ENCODE assay signal across 8 cellular contexts in the genomic region with DNA sequence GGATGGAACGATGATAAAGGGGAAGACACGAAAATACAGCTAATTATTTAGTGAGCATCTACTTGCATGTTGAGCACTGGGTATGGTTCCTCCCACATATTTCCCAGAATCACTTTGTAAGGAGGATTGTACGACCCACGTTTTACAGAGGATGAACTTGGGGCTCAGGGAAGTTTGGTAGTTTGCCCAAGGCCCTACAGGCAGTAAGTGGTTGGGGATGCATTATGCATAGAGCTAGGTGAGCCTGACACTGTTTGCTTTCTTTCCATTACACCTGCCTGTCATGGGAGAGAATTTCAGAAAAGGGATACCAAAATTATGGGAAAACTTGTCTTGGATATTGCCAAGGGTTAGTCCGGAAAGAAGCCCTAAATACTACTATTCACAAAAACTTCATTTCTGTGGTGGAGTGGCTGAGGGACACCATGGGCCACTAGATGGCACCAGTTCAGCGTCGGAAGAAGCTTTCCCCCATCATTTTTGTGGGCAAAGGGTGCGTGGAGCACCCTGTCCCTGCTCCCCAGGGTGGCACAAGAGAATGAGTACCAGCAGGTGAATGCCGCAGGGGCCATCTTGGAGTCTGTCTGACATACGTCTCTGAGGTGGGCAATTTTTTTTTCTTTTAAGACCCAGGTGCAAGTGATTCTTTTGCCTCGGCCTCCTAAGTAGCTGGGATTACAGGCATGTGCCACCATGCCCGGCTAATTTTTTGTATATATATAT. TPM values are rescaled to one million over a fixed set of nuclear protein-coding genes. Genes with fewer than 3 reads are reported as not detected.
DNase-seq lines count a peak whose midpoint lies in the region; ATAC-seq, FAIRE-seq and TF ChIP-seq lines count a peak whose summit lies in the region.

No MANE protein-coding gene starts in this region.

- no peaks in the 10 kb centered on the region for H3K4me1 Mint-ChIP-seq in activated T-cell treated with anti-CD3 and anti-CD28 coated beads, Interleukin-2, amount 50 U/mL, for 24 hours (ENCODE audit: low read depth)

- no peak overlapping the region for H3K23ac ChIP-seq in IMR-90 (ENCODE audit: low read depth, low read length)

- TF ChIP-seq RAD21 in IMR-90 (IDR thresholded peaks at IDR 0.05; ENCODE audit: low read length), result peak; percentile 89

- H3K4me3 Mint-ChIP-seq in activated T-cell treated with anti-CD3 and anti-CD28 coated beads, Interleukin-2, amount 50 U/mL, for 24 hours, result no peak overlapping the region

- H4K20me1 ChIP-seq in IMR-90 (ENCODE audit: insufficient read depth, low read length), result no peaks in the 10 kb centered on the region
- no peaks in the 10 kb centered on the region for H4K20me1 ChIP-seq in OCI-LY7 (ENCODE audit: insufficient read depth, low read length)

- no peak for TF ChIP-seq POLR2A in IMR-90 (IDR thresholded peaks at IDR 0.05; ENCODE audit: low read depth, low read length)

- ATAC-seq in IMR-90 (ENCODE audit: low read depth), result peak; percentile 90
- ATAC-seq in pancreas, result peak; percentile 46 to 89 (median 85)
- ATAC-seq in aorta (ENCODE audit: low FRiP score), result no peak
- no peak for ATAC-seq in HG02763 (IDR thresholded peaks at IDR 0.05; ENCODE audit: unreplicated experiment)

- H3K79me1 ChIP-seq in IMR-90 (ENCODE audit: low read depth in 1 of 2, low read length in 2 of 2), result no peaks in the 10 kb centered on the region

- no peak overlapping the region for H4K8ac ChIP-seq in IMR-90 (ENCODE audit: low read depth in 2 of 2, low read length in 2 of 2)

- H3K27ac ChIP-seq in IMR-90 (ENCODE audit: insufficient read depth, low read length) (no peak overlapping the region), OCI-LY7 (ENCODE audit: low read depth, low read length, poor library complexity, severe bottlenecking) (no peak overlapping the region), pancreas (no peak overlapping the region), aorta (ENCODE audit: low read depth in 1 of 2, low read length in 2 of 2) (no peak overlapping the region)

- no peak overlapping the region for H3K4ac ChIP-seq in IMR-90 (ENCODE audit: low read depth, low read length)

- no peak overlapping the region for H3K4me2 ChIP-seq in IMR-90 (ENCODE audit: low read depth, low read length)
- H3K4me2 ChIP-seq in OCI-LY7 (ENCODE audit: low read length), result no peak overlapping the region

- TF ChIP-seq CTCF in IMR-90 (conservative IDR thresholded peaks at IDR 0.05; ENCODE audit: low read depth, low read length) (peak; percentile 89), OCI-LY7 (conservative IDR thresholded peaks at IDR 0.05; ENCODE audit: low read length) (peak; percentile 80), fibroblast of pulmonary artery (IDR thresholded peaks at IDR 0.05; ENCODE audit: low read length, missing control alignments) (peak; percentile 97), pancreas (IDR thresholded peaks at IDR 0.05) (peak; percentile 47 to 80 (median 70))

- no TSS peak for BruUV-seq in IMR-90 (replicated peaks; lab: Mats Ljungman, UMichigan)
- BruUV-seq in OCI-LY7 (replicated peaks; lab: Mats Ljungman, UMichigan), result no TSS peak

- no peaks in the 10 kb centered on the region for H3K9me2 ChIP-seq in OCI-LY7 (ENCODE audit: insufficient read depth, low read length)

- no peaks in the 10 kb centered on the region for H3K9me1 ChIP-seq in IMR-90 (ENCODE audit: insufficient read depth, low read length)

- no peak overlapping the region for H2BK5ac ChIP-seq in IMR-90 (ENCODE audit: low read depth, low read length, poor library complexity, severe bottlenecking)

- no peak overlapping the region for H3K14ac ChIP-seq in IMR-90 (replicated peaks; ENCODE audit: low read depth, low read length)

- H3K27me3 ChIP-seq in IMR-90 (ENCODE audit: control insufficient read depth, insufficient read depth, low read length), result peaks cover 6% of the 10 kb centered on the region
- no peaks in the 10 kb centered on the region for H3K27me3 ChIP-seq in pancreas
- no peaks in the 10 kb centered on the region for H3K27me3 ChIP-seq in aorta (ENCODE audit: control insufficient read depth in 1 of 2, insufficient read depth in 2 of 2, low read length in 1 of 2)

- POLR2A ChIA-PET in IMR-90 (lab: Charles Lee; ENCODE audit: unreplicated experiment) (no interaction called here), OCI-LY7 (lab: Charles Lee) (interaction anchor here (0.7 kb wide), 2 partner anchors 27 to 51 kb away, joined by 3 read pairs; no protein-coding TSS in a partner anchor)

- no peak overlapping the region for H4K5ac ChIP-seq in IMR-90 (ENCODE audit: low read depth, low read length)

- H3K27me3 Mint-ChIP-seq in activated T-cell treated with anti-CD3 and anti-CD28 coated beads, Interleukin-2, amount 50 U/mL, for 24 hours, result peaks cover 16% of the 10 kb centered on the region

- CTCF ChIA-PET in IMR-90 (lab: Yijun Ruan, JAX) (interaction anchor here (0.6 to 2.6 kb wide), 15 partner anchors 9 to 847 kb away, joined by 3 to 19 read pairs (median 3); no protein-coding TSS in a partner anchor), OCI-LY7 (lab: Charles Lee; ENCODE audit: unreplicated experiment) (interaction anchor here (1.0 kb wide), 1 partner anchor 136 kb away, joined by 3 read pairs; no protein-coding TSS in a partner anchor)

- dilution Hi-C loops in IMR-90 (cut with HindIII; ENCODE audit: low sequenced_read_pairs, unreplicated experiment), result no loop called here

- H2AK5ac ChIP-seq in IMR-90 (ENCODE audit: low read depth, low read length), result no peak overlapping the region

- H3K27ac Mint-ChIP-seq in activated T-cell treated with anti-CD3 and anti-CD28 coated beads, Interleukin-2, amount 50 U/mL, for 24 hours, result no peak overlapping the region

- no peaks in the 10 kb centered on the region for H3K79me2 ChIP-seq in OCI-LY7 (ENCODE audit: insufficient read depth, low read depth, low read length)

- H3K4me1 ChIP-seq in IMR-90 (ENCODE audit: control insufficient read depth, insufficient read depth, low read length) (no peaks in the 10 kb centered on the region), OCI-LY7 (ENCODE audit: insufficient read depth, low read length, poor library complexity, severe bottlenecking) (no peaks in the 10 kb centered on the region), pancreas (no peaks in the 10 kb centered on the region), aorta (ENCODE audit: control insufficient read depth in 1 of 2, insufficient read depth in 2 of 2, low read length in 2 of 2) (no peaks in the 10 kb centered on the region)

- no peak overlapping the region for H4K91ac ChIP-seq in IMR-90 (ENCODE audit: insufficient read depth, low read depth, low read length)

- H3K18ac ChIP-seq in IMR-90 (ENCODE audit: low read depth, low read length), result no peak overlapping the region

- peak overlapping the region; percentile 61 for H2AK9ac ChIP-seq in IMR-90 (replicated peaks; ENCODE audit: low read depth, low read length, poor library complexity)

- H2BK20ac ChIP-seq in IMR-90 (ENCODE audit: low read depth, low read length), result no peak overlapping the region

- no peak overlapping the region for H3K56ac ChIP-seq in IMR-90 (ENCODE audit: extremely low read depth, insufficient read depth, low read length)

- in situ Hi-C loops in IMR-90 (cut with MboI; ENCODE audit: low sequenced_read_pairs), result loop anchor here (5.0 to 25.0 kb wide), 3 partner anchors 254 to 677 kb away; partner anchors contain the start of gene MYO5B

- H3K36me3 ChIP-seq in IMR-90 (ENCODE audit: control insufficient read depth, insufficient read depth, low read length) (no peaks in the 10 kb centered on the region), OCI-LY7 (ENCODE audit: insufficient read depth, low read length) (no peaks in the 10 kb centered on the region), pancreas (no peaks in the 10 kb centered on the region), aorta (ENCODE audit: control insufficient read depth in 1 of 2, insufficient read depth in 2 of 2, low read length in 1 of 2) (no peaks in the 10 kb centered on the region)

- H3K9me3 Mint-ChIP-seq in activated T-cell treated with anti-CD3 and anti-CD28 coated beads, Interleukin-2, amount 50 U/mL, for 24 hours, result no peaks in the 10 kb centered on the region

- no CpG with 5 or more reads among the region's 12 CpGs for WGBS in IMR-90 (ENCODE audit: extremely low coverage in 2 of 2, insufficient read length in 1 of 2), 2 experiments
- 29 to 32% methylated on average over 12 of the region's 12 CpGs for WGBS in pancreas, 2 donors
- 37 to 40% methylated on average over 12 of the region's 12 CpGs for WGBS in aorta, 2 donors

- FAIRE-seq in pancreas (lab: Jason Lieb, UNC), result no peak

- no peak overlapping the region for H3K4me3 ChIP-seq in IMR-90 (ENCODE audit: insufficient read depth, low read depth, low read length)
- no peak overlapping the region for H3K4me3 ChIP-seq in OCI-LY7 (ENCODE audit: low read depth, low read length, poor library complexity, severe bottlenecking)
- no peak overlapping the region for H3K4me3 ChIP-seq in fibroblast of pulmonary artery (replicated peaks; ENCODE audit: low read depth, low read length)
- no peak overlapping the region for H3K4me3 ChIP-seq in pancreas
- H3K4me3 ChIP-seq in aorta (ENCODE audit: low read length in 2 of 2), result no peak overlapping the region

- H2BK15ac ChIP-seq in IMR-90 (ENCODE audit: low read depth, low read length), result no peak overlapping the region

- no peaks in the 10 kb centered on the region for H3K9me3 ChIP-seq in IMR-90 (ENCODE audit: control insufficient read depth, insufficient read depth, low read length)
- H3K9me3 ChIP-seq in OCI-LY7 (ENCODE audit: low read length), result no peaks in the 10 kb centered on the region
- no peaks in the 10 kb centered on the region for H3K9me3 ChIP-seq in pancreas
- H3K9me3 ChIP-seq in aorta (ENCODE audit: control insufficient read depth, low read length), result no peaks in the 10 kb centered on the region

- H3K9ac ChIP-seq in IMR-90 (ENCODE audit: low read depth, low read length), result no peak overlapping the region

- no peaks in the 10 kb centered on the region for H3K36me3 Mint-ChIP-seq in activated T-cell treated with anti-CD3 and anti-CD28 coated beads, Interleukin-2, amount 50 U/mL, for 24 hours (ENCODE audit: low read depth)

- H2AFZ ChIP-seq in IMR-90 (replicated peaks; ENCODE audit: low read length, poor library complexity) (peak overlapping the region; percentile 56), OCI-LY7 (ENCODE audit: low read length) (no peak overlapping the region)

- no peak overlapping the region for H2BK120ac ChIP-seq in IMR-90 (ENCODE audit: low read depth, low read length)

- intact Hi-C loops in IMR-90 (cut with micrococcal nuclease) (loop anchor here (1.0 to 5.0 kb wide), 4 partner anchors 258 to 847 kb away; no protein-coding TSS in a partner anchor), OCI-LY7 (cut with micrococcal nuclease; ENCODE audit: unreplicated experiment) (loop anchor here (1.0 kb wide), 1 partner anchor 348 kb away; no protein-coding TSS in a partner anchor), pancreas (cut with DNase I) (loop anchor here in 2 of 3 donors (5.0 to 10.0 kb wide), 2 partner anchors 344 to 347 kb away; no protein-coding TSS in a partner anchor), aorta (cut with DNase I) (loop anchor here (2.0 kb wide), 1 partner anchor 348 kb away; no protein-coding TSS in a partner anchor)

- peak; percentile 90 for DNase-seq in COR-L47 (lab: John Stamatoyannopoulos, UW)
- peak; percentile 40 for DNase-seq in IMR-90
- DNase-seq in OCI-LY7 (ENCODE audit: low spot score), result peak; percentile 48
- DNase-seq in activated T-cell treated with anti-CD3 and anti-CD28 coated beads, Interleukin-2, amount 50 U/mL, for 24 hours, result peak; percentile 67
- DNase-seq in fibroblast of pulmonary artery (ENCODE audit: low read depth), result peak; percentile 73
- DNase-seq in pancreas, result peak in 3 of 6 donors; percentile 29 to 53 (median 33)
- DNase-seq in aorta, result no peak

RNA-seq across cellular contexts. Expression of gene RPL17, which starts 18.3 kb away (rescaled TPM):
- total RNA-seq in IMR-90 (2012; rRNA removed) (3,967 and 4,184 TPM in 2 replicates), OCI-LY7 (2022) (1,167 and 1,261 TPM in 2 replicates), pancreas (1,000 to 10,000 TPM in 5 of 6 donors, 100 to 1,000 TPM in 1; 958 to 1,707 (median 1,418) TPM), aorta (1,000 to 10,000 TPM; 1,134 to 1,294 TPM)
- polyA plus RNA-seq in IMR-90 (2012; rRNA removed) (3,672 and 3,759 TPM in 2 replicates), pancreas (1,000 to 10,000 TPM; 1,298 to 1,780 TPM), aorta (1,000 to 10,000 TPM; 2,383 to 5,051 TPM)
- polyA plus RNA-seq in IMR-90 (2012; cell fraction: cytosol; rRNA removed), result 1,565 and 6,932 TPM in 2 replicates
- polyA plus RNA-seq in IMR-90 (2012; cell fraction: nucleus; rRNA removed; ENCODE audit: low replicate concordance), result 267 and 2,017 TPM in 2 replicates
- total RNA-seq in OCI-LY7 (2014; rRNA removed; shearing (Covaris generic)), result 1,122 and 1,135 TPM in 2 replicates

RNA-seq across cellular contexts. Expression of gene C18orf32, which starts 23.5 kb away (rescaled TPM):
- total RNA-seq in IMR-90 (2012; rRNA removed) (3.6 and 4.7 TPM in 2 replicates), OCI-LY7 (2022) (11.1 and 13.5 TPM in 2 replicates), pancreas (10 to 100 TPM; 19.5 to 29.5 (median 26.0) TPM), aorta (10 to 100 TPM; 37.9 to 44.2 TPM)
- polyA plus RNA-seq in IMR-90 (2012; rRNA removed) (20.8 and 21.4 TPM in 2 replicates), pancreas (10 to 100 TPM; 48.7 to 49.7 TPM), aorta (10 to 100 TPM; 45.3 to 53.3 TPM)
- polyA plus RNA-seq in IMR-90 (2012; cell fraction: cytosol; rRNA removed), result 7.5 and 11.1 TPM in 2 replicates
- polyA plus RNA-seq in IMR-90 (2012; cell fraction: nucleus; rRNA removed; ENCODE audit: low replicate concordance), result 2.3 and 4.4 TPM in 2 replicates
- 5.7 and 6.8 TPM in 2 replicates for total RNA-seq in OCI-LY7 (2014; rRNA removed; shearing (Covaris generic))

RNA-seq across cellular contexts. Expression of gene DYM, which starts 50.1 kb away (rescaled TPM):
- total RNA-seq in IMR-90 (2012; rRNA removed) (19.4 and 25.3 TPM in 2 replicates), OCI-LY7 (2022) (59.2 and 77.2 TPM in 2 replicates), pancreas (10 to 100 TPM; 54.1 to 65.7 (median 56.8) TPM), aorta (10 to 100 TPM; 81.5 to 83.3 TPM)
- polyA plus RNA-seq in IMR-90 (2012; rRNA removed) (12.9 and 13.0 TPM in 2 replicates), pancreas (10 to 100 TPM; 12.6 to 16.3 TPM), aorta (10 to 100 TPM; 14.1 to 16.6 TPM)
- 8.4 and 14.2 TPM in 2 replicates for polyA plus RNA-seq in IMR-90 (2012; cell fraction: cytosol; rRNA removed)
- 6.4 and 11.3 TPM in 2 replicates for polyA plus RNA-seq in IMR-90 (2012; cell fraction: nucleus; rRNA removed; ENCODE audit: low replicate concordance)
- total RNA-seq in OCI-LY7 (2014; rRNA removed; shearing (Covaris generic)), result 82.6 and 128 TPM in 2 replicates

RNA-seq across cellular contexts. Expression of gene LIPG, which starts 51.3 kb away (rescaled TPM):
- total RNA-seq in IMR-90 (2012; rRNA removed), result under 0.01 TPM in 1 of 2 replicates, not detected in the other
- polyA plus RNA-seq in IMR-90 (2012; rRNA removed), result 0.13 and 0.14 TPM in 2 replicates
- 0.05 and 0.14 TPM in 2 replicates for polyA plus RNA-seq in IMR-90 (2012; cell fraction: cytosol; rRNA removed)
- 0.05 and 0.16 TPM in 2 replicates for polyA plus RNA-seq in IMR-90 (2012; cell fraction: nucleus; rRNA removed; ENCODE audit: low replicate concordance)
- not detected in 2 replicates for total RNA-seq in OCI-LY7 (2014; rRNA removed; shearing (Covaris generic))
- total RNA-seq in OCI-LY7 (2022), result not detected in 2 replicates
- 1 to 10 TPM in 4 of 6 donors, under 1 TPM in 2; 0.39 to 8.2 (median 1.2) TPM for total RNA-seq in pancreas
- polyA plus RNA-seq in pancreas, result 1 to 10 TPM in 1 of 2 donors, under 1 TPM in 1; 0.49 to 1.1 TPM
- 10 to 100 TPM in 1 of 2 donors, 1 to 10 TPM in 1; 9.1 to 23.7 TPM for total RNA-seq in aorta
- under 1 TPM; 0.03 to 0.38 TPM for polyA plus RNA-seq in aorta

Comparison
In these comparisons a context has a peak if more than half of its experiments do, and no peak if none do; other contexts are left out.
1. DNase-seq: peak in COR-L47 (single experiment), IMR-90 (single experiment), OCI-LY7 (single experiment), activated T-cell treated with anti-CD3 and anti-CD28 coated beads, Interleukin-2, amount 50 U/mL, for 24 hours (single experiment) and fibroblast of pulmonary artery (single experiment); none in aorta (0 of 2).
2. ATAC-seq: peak in IMR-90 (single experiment) and pancreas (4 of 4); none in aorta (single experiment) and HG02763 (single experiment).
3. Peak in every context shown above with its lines, with median percentiles within 50 percentile points of each other: CTCF ChIP-seq.